Comparison of ENCODE assay signal across 26 cellular contexts in genomic region chr5:587403-587802, GRCh38. TPM values are rescaled to one million over a fixed set of nuclear protein-coding genes. Genes with fewer than 3 reads are reported as not detected.
DNase-seq lines count a peak whose midpoint lies in the region; ATAC-seq, FAIRE-seq and TF ChIP-seq lines count a peak whose summit lies in the region.
"Had no signal": no experiment of that assay in that cellular context is flagged by ENCODE, and none has a peak within 500 bp of the region (broad histone marks: within the 10 kb centered on the region; RNA-seq: fewer than 3 reads in every experiment).

No MANE protein-coding gene starts in this region.

- no peak for FAIRE-seq in astrocyte (lab: Jason Lieb, UNC)

- no peak overlapping the region for H3K56ac ChIP-seq in H9 (ENCODE audit: insufficient read length, low read depth, low read length)

- peaks cover 69% of the 10 kb centered on the region for H3K27me3 Mint-ChIP-seq in astrocyte (ENCODE audit: low read depth, unreplicated experiment)
- H3K27me3 Mint-ChIP-seq in osteocyte (ENCODE audit: unreplicated experiment) = peaks cover 7% of the 10 kb centered on the region
- peaks cover 78% of the 10 kb centered on the region for H3K27me3 Mint-ChIP-seq in H9 (ENCODE audit: low read depth)
- peaks cover 14% of the 10 kb centered on the region for H3K27me3 Mint-ChIP-seq in neural progenitor cell (ENCODE audit: insufficient read depth, low read depth)

- H3K4me3 ChIP-seq in astrocyte (ENCODE audit: insufficient read depth, low read depth, low read length) (no peak overlapping the region), coronary artery (no peak overlapping the region), upper lobe of right lung (no peak overlapping the region), neural progenitor cell (no peak overlapping the region)
- H3K4me3 ChIP-seq: HAP-1, PC-9 had no signal

- H3K27ac ChIP-seq in astrocyte (ENCODE audit: low read depth, low read length) (no peak overlapping the region), coronary artery (no peak overlapping the region), upper lobe of right lung (no peak overlapping the region), H9 (ENCODE audit: insufficient read length, low read depth, low read length) (no peak overlapping the region), neural progenitor cell (no peak overlapping the region)
- H3K27ac ChIP-seq: PC-9 had no signal

- no peaks in the 10 kb centered on the region for H3K23me2 ChIP-seq in H9 (ENCODE audit: insufficient read length, low read depth, low read length, poor library complexity, severe bottlenecking)

- H3K79me2 ChIP-seq in astrocyte (ENCODE audit: insufficient read depth, low read length) = no peaks in the 10 kb centered on the region
- no peaks in the 10 kb centered on the region for H3K79me2 ChIP-seq in H9 (ENCODE audit: insufficient read depth, low read length)
- H3K79me2 ChIP-seq in neural progenitor cell (ENCODE audit: low read depth) = no peaks in the 10 kb centered on the region

- peaks cover 1% of the 10 kb centered on the region for H3K36me3 Mint-ChIP-seq in astrocyte (ENCODE audit: low read depth, unreplicated experiment)
- H3K36me3 Mint-ChIP-seq in osteocyte (ENCODE audit: unreplicated experiment) = no peaks in the 10 kb centered on the region
- no peaks in the 10 kb centered on the region; a peak in 1 of 7 replicates for H3K36me3 Mint-ChIP-seq in H9 (ENCODE audit: insufficient read depth in 1 of 3, low read depth in 3 of 3)
- H3K36me3 Mint-ChIP-seq in neural progenitor cell = no peaks in the 10 kb centered on the region
- H3K36me3 Mint-ChIP-seq: CD8-positive, alpha-beta T cell had no signal

- H3K9me3 ChIP-seq in astrocyte (ENCODE audit: insufficient read depth, low read depth, low read length) = no peaks in the 10 kb centered on the region
- H3K9me3 ChIP-seq in upper lobe of right lung = no peaks in the 10 kb centered on the region
- H3K9me3 ChIP-seq in H9 (ENCODE audit: control insufficient read depth, low read depth, low read length) = no peaks in the 10 kb centered on the region
- H3K9me3 ChIP-seq in neural progenitor cell (ENCODE audit: low read depth) = no peaks in the 10 kb centered on the region
- H3K9me3 ChIP-seq: HAP-1 had no signal

- H2BK20ac ChIP-seq in H9 (ENCODE audit: low read depth, low read length, poor library complexity, severe bottlenecking) = no peak overlapping the region

- H3K4me1 Mint-ChIP-seq in astrocyte (ENCODE audit: low read depth, unreplicated experiment) (no peaks in the 10 kb centered on the region), osteocyte (ENCODE audit: unreplicated experiment) (no peaks in the 10 kb centered on the region), H9 (peaks cover 16 to 19% of the 10 kb centered on the region in 2 experiments), neural progenitor cell (no peaks in the 10 kb centered on the region)

- H2BK120ac ChIP-seq in H9 (ENCODE audit: low read depth, low read length, poor library complexity, severe bottlenecking) = no peak overlapping the region

- H3K14ac ChIP-seq in H9 (ENCODE audit: insufficient read depth, low read length) = no peak overlapping the region

- H4K8ac ChIP-seq in H9 (replicated peaks; ENCODE audit: insufficient read length, low read depth, low read length) = no peak overlapping the region

- H3K4me1 ChIP-seq in astrocyte (ENCODE audit: insufficient read depth, low read length) (no peaks in the 10 kb centered on the region), upper lobe of right lung (no peaks in the 10 kb centered on the region), H9 (ENCODE audit: insufficient read depth, low read length) (no peaks in the 10 kb centered on the region), neural progenitor cell (no peaks in the 10 kb centered on the region)
- H3K4me1 ChIP-seq: Caco-2 had no signal

- no peak for ATAC-seq in upper lobe of right lung
- ATAC-seq: CD8-positive, alpha-beta T cell had no signal

- H3K36me3 ChIP-seq in astrocyte (ENCODE audit: insufficient read depth, low read length) (no peaks in the 10 kb centered on the region), upper lobe of right lung (no peaks in the 10 kb centered on the region), neural progenitor cell (no peaks in the 10 kb centered on the region)
- H3K36me3 ChIP-seq: HAP-1 had no signal

- H3K79me1 ChIP-seq in H9 (ENCODE audit: insufficient read depth, low read depth, low read length, poor library complexity, severe bottlenecking) = no peaks in the 10 kb centered on the region

- H3K4me3 Mint-ChIP-seq in astrocyte (ENCODE audit: unreplicated experiment) (no peak overlapping the region), osteocyte (ENCODE audit: unreplicated experiment) (no peak overlapping the region), H9 (no peak overlapping the region), neural progenitor cell (no peak overlapping the region)
- H3K4me3 Mint-ChIP-seq: CD8-positive, alpha-beta T cell; HFFc6 had no signal

- H3K9me3 Mint-ChIP-seq in astrocyte (ENCODE audit: unreplicated experiment) (peaks cover 18% of the 10 kb centered on the region), osteocyte (ENCODE audit: unreplicated experiment) (peaks cover 16% of the 10 kb centered on the region), H9 (peaks cover 6 to 13% of the 10 kb centered on the region in 2 experiments; a peak in 4 of 5 replicates), neural progenitor cell (no peaks in the 10 kb centered on the region)
- H3K9me3 Mint-ChIP-seq: CD8-positive, alpha-beta T cell had no signal

- no peak overlapping the region for H4K5ac ChIP-seq in H9 (ENCODE audit: insufficient read length, low read depth, low read length)

- H3T11ph ChIP-seq in H9 (ENCODE audit: low read length) = no peak overlapping the region

- no peak overlapping the region for H3K9ac ChIP-seq in astrocyte (ENCODE audit: low read length)
- H3K9ac ChIP-seq in H9 (ENCODE audit: extremely low read depth, insufficient read length, low read length) = no peak overlapping the region
- no peak overlapping the region for H3K9ac ChIP-seq in neural progenitor cell

- no peak overlapping the region for H2AK5ac ChIP-seq in H9 (ENCODE audit: insufficient read length, low read length)

- no peak overlapping the region for H2BK15ac ChIP-seq in H9 (ENCODE audit: low read depth, low read length)

- DNase-seq in astrocyte (ENCODE audit: low read depth) (no peak), coronary artery (ENCODE audit: low spot score) (peak; percentile 52), osteocyte (ENCODE audit: extremely low spot score, unreplicated experiment) (peak; percentile 69), upper lobe of right lung (peak; percentile 36), DMS79 (lab: John Stamatoyannopoulos, UW) (no peak), H9 (no peak), neural progenitor cell (ENCODE audit: low spot score) (no peak)
- no peak for DNase-seq in stimulated activated CD4-positive, alpha-beta T cell treated with anti-CD3 and anti-CD28 coated beads, Interleukin-2, amount 100 ng/mL, for 24 hours
- DNase-seq: C1 segment of cervical spinal cord; Caco-2; CD8-positive, alpha-beta T cell; DMS 273 treated with DMSO at 0.1 percent for 48 hours; DMS79 treated with DMSO at 0.1 percent for 48 hours; GF-D8; HFFc6; IMR-90; KG1; NCI-H1048; NCI-H1417; NCI-H1694; NCI-H2029 treated with DMSO at 0.1 percent for 48 hours; NCI-H2227 treated with DMSO at 0.1 percent for 48 hours; NCI-H526 treated with DMSO at 0.1 percent for 48 hours; SHP77 treated with DMSO at 0.1 percent for 48 hours had no signal

- WGBS in H9 (ENCODE audit: extremely low coverage, insufficient read length, low lambda C conversion rate) = no CpG with 5 or more reads among the region's 6 CpGs

- H2BK5ac ChIP-seq in H9 (ENCODE audit: insufficient read length, low read length) = no peak overlapping the region

- no peak overlapping the region for H2BK12ac ChIP-seq in H9 (ENCODE audit: insufficient read length, low read depth, low read length)

- TF ChIP-seq CTCF in astrocyte (IDR thresholded peaks at IDR 0.05; ENCODE audit: insufficient read depth, low read depth, low read length) (no peak), coronary artery (IDR thresholded peaks at IDR 0.05) (no peak), osteocyte (IDR thresholded peaks at IDR 0.05) (no peak), upper lobe of right lung (IDR thresholded peaks at IDR 0.05) (no peak), H9 (conservative IDR thresholded peaks at IDR 0.05) (no peak), neural progenitor cell (IDR thresholded peaks at IDR 0.05) (no peak)

- intact Hi-C loops in upper lobe of right lung (cut with DNase I) = no loop called here

- H4K20me1 ChIP-seq in astrocyte (ENCODE audit: insufficient read depth, low read length) (no peaks in the 10 kb centered on the region), H9 (ENCODE audit: control insufficient read depth, insufficient read depth, insufficient read length) (no peaks in the 10 kb centered on the region), neural progenitor cell (ENCODE audit: low read depth) (no peaks in the 10 kb centered on the region)

- H3K18ac ChIP-seq in H9 (ENCODE audit: insufficient read length, low read depth, low read length) = no peak overlapping the region

- H3F3A ChIP-seq in neural progenitor cell (ENCODE audit: low read depth) = no peaks in the 10 kb centered on the region

- H3K4ac ChIP-seq in H9 (ENCODE audit: low read depth, low read length) = no peak overlapping the region

- H3K4me2 ChIP-seq in astrocyte (ENCODE audit: low read length) (no peak overlapping the region), H9 (ENCODE audit: insufficient read depth, insufficient read length, low read length) (no peak overlapping the region), neural progenitor cell (no peak overlapping the region)
- H3K4me2 ChIP-seq: PC-9 had no signal

- H3K23ac ChIP-seq in H9 (ENCODE audit: insufficient read length, low read depth, low read length) = no peak overlapping the region

- H3K27me3 ChIP-seq in astrocyte (ENCODE audit: insufficient read depth, low read length) = peaks cover 4% of the 10 kb centered on the region
- H3K27me3 ChIP-seq in upper lobe of right lung = peaks cover 22% of the 10 kb centered on the region
- H3K27me3 ChIP-seq in H9 (ENCODE audit: insufficient read depth, low read length) = no peaks in the 10 kb centered on the region; the same call in 1 of the 2 replicates
- peaks cover 47% of the 10 kb centered on the region for H3K27me3 ChIP-seq in neural progenitor cell

- peak overlapping the region; percentile 77 for H3K27ac Mint-ChIP-seq in astrocyte (ENCODE audit: unreplicated experiment)
- H3K27ac Mint-ChIP-seq in osteocyte (ENCODE audit: unreplicated experiment) = no peak overlapping the region
- H3K27ac Mint-ChIP-seq in H9 = no peak overlapping the region
- H3K27ac Mint-ChIP-seq in neural progenitor cell = no peak overlapping the region
- H3K27ac Mint-ChIP-seq: CD8-positive, alpha-beta T cell; HFFc6 had no signal

- no peak overlapping the region for H4K91ac ChIP-seq in H9 (ENCODE audit: insufficient read length, low read depth, low read length)

- H2AFZ ChIP-seq in astrocyte (ENCODE audit: low read depth, low read length) (no peak overlapping the region), H9 (ENCODE audit: low read length) (no peak overlapping the region), neural progenitor cell (replicated peaks) (no peak overlapping the region)
- H2AFZ ChIP-seq: PC-9 had no signal

RNA-seq across cellular contexts. Expression of gene CEP72, which starts 24.7 kb away (rescaled TPM):
- total RNA-seq in astrocyte = 7.0 and 7.5 TPM in 2 replicates
- total RNA-seq in osteocyte = 5.4 and 7.6 TPM in 2 replicates
- total RNA-seq in upper lobe of right lung = 13.2 TPM
- 24.8 and 26.7 TPM in 2 replicates for total RNA-seq in H9 (2021)
- 17.2 and 21.5 TPM in 2 replicates for total RNA-seq in neural progenitor cell (ENCODE audit: low replicate concordance)

Comparison
In these comparisons a context has a peak if more than half of its experiments do, and no peak if none do; other contexts are left out.
1. DNase-seq: peak in coronary artery (single experiment), osteocyte (single experiment) and upper lobe of right lung (single experiment); none in astrocyte (single experiment), stimulated activated CD4-positive, alpha-beta T cell treated with anti-CD3 and anti-CD28 coated beads, Interleukin-2, amount 100 ng/mL, for 24 hours (0 of 2), DMS79 (single experiment), H9 (single experiment) and neural progenitor cell (single experiment).